ENCODE assay signal across 1 cellular context in genomic region chr7:98831641-98832221, GRCh38.
TF ChIP-seq lines count a peak whose summit lies in the region.

No MANE protein-coding gene starts in this region.

TF ChIP-seq in HepG2, 621 proteins besides CTCF, POLR2A, EP300 and RAD21:
- TF ChIP-seq, protein P1, sequence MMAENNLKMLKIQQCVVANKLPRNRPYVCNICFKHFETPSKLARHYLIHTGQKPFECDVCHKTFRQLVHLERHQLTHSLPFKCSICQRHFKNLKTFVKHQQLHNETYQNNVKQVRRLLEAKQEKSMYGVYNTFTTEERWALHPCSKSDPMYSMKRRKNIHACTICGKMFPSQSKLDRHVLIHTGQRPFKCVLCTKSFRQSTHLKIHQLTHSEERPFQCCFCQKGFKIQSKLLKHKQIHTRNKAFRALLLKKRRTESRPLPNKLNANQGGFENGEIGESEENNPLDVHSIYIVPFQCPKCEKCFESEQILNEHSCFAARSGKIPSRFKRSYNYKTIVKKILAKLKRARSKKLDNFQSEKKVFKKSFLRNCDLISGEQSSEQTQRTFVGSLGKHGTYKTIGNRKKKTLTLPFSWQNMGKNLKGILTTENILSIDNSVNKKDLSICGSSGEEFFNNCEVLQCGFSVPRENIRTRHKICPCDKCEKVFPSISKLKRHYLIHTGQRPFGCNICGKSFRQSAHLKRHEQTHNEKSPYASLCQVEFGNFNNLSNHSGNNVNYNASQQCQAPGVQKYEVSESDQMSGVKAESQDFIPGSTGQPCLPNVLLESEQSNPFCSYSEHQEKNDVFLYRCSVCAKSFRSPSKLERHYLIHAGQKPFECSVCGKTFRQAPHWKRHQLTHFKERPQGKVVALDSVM (CRISPR knock-in tag; IDR thresholded peaks at IDR 0.05), result peak; percentile 19; the same call in 1 of the 2 replicates
- no peak for TF ChIP-seq PCBP1 (IDR thresholded peaks at IDR 0.05; ENCODE audit: borderline replicate concordance, low read depth, low read length)
- TF ChIP-seq STAG1 (CRISPR knock-in tag; IDR thresholded peaks at IDR 0.05), result peak; percentile 35
- TF ChIP-seq MATR3 (CRISPR knock-in tag; IDR thresholded peaks at IDR 0.05), result no peak
- TF ChIP-seq ZNF530 (CRISPR knock-in tag; IDR thresholded peaks at IDR 0.05; ENCODE audit: low read depth), result no peak
- TF ChIP-seq SRF (IDR thresholded peaks at IDR 0.05; ENCODE audit: low read depth, low read length), result no peak
